In genomic region chr16:380837-381787, GRCh38 we compare ENCODE assay signal across 8 cellular contexts. TPM values are rescaled to one million over a fixed set of nuclear protein-coding genes. Genes with fewer than 3 reads are reported as not detected.
A peak's percentile ranks its signal among the peaks of the same experiment; 100 is the strongest.
DNase-seq lines count a peak whose midpoint lies in the region; ATAC-seq and TF ChIP-seq lines count a peak whose summit lies in the region.

No MANE protein-coding gene starts in this region.

- H3K27me3 ChIP-seq in left ventricle myocardium inferior (ENCODE audit: low read depth): no peaks in the 10 kb centered on the region

- no peaks in the 10 kb centered on the region for H3K36me3 Mint-ChIP-seq in activated T-helper 17 cell treated with anti-CD3 and anti-CD28 coated beads, Interleukin-2, amount 50 U/mL, for 72 hours (ENCODE audit: low read depth)

- H3K9me3 ChIP-seq in left ventricle myocardium inferior (replicated peaks): no peaks in the 10 kb centered on the region

- H3K4me1 ChIP-seq in left ventricle myocardium inferior: peaks cover 61% of the 10 kb centered on the region

- peaks cover 16% of the 10 kb centered on the region for H3K36me3 ChIP-seq in left ventricle myocardium inferior

- H3K4me3 Mint-ChIP-seq in activated T-helper 17 cell treated with anti-CD3 and anti-CD28 coated beads, Interleukin-2, amount 50 U/mL, for 72 hours: peak overlapping the region; percentile 70

- peaks cover 6% of the 10 kb centered on the region for H3K4me1 Mint-ChIP-seq in activated T-helper 17 cell treated with anti-CD3 and anti-CD28 coated beads, Interleukin-2, amount 50 U/mL, for 72 hours

- intact Hi-C loops in left ventricle myocardium inferior (cut with micrococcal nuclease): no loop called here
- intact Hi-C loops in sciatic nerve (cut with DNase I): no loop called here

- ATAC-seq in GM18511 (IDR thresholded peaks at IDR 0.05; ENCODE audit: unreplicated experiment) (peak; percentile 24), HG03439 (IDR thresholded peaks at IDR 0.05; ENCODE audit: unreplicated experiment) (peak; percentile 35), sciatic nerve (peak; percentile 49)
- ATAC-seq in activated T-helper 17 cell treated with anti-CD3 and anti-CD28 coated beads, Interleukin-2, amount 50 U/mL, for 72 hours (replicated peaks): peak; percentile 50

- DNase-seq in ACHN (peak; percentile 59), left ventricle myocardium inferior (no peak), sciatic nerve (ENCODE audit: low spot score) (peak; percentile 74), SW 1271 (lab: John Stamatoyannopoulos, UW) (no peak), NCI-H1436 (lab: John Stamatoyannopoulos, UW) (no peak)

- H3K27me3 Mint-ChIP-seq in activated T-helper 17 cell treated with anti-CD3 and anti-CD28 coated beads, Interleukin-2, amount 50 U/mL, for 72 hours: no peaks in the 10 kb centered on the region

- peak overlapping the region; percentile 83 for H3K27ac ChIP-seq in left ventricle myocardium inferior (replicated peaks)

- no peak for TF ChIP-seq CTCF in left ventricle myocardium inferior (IDR thresholded peaks at IDR 0.05; ENCODE audit: borderline replicate concordance)

- H3K4me3 ChIP-seq in left ventricle myocardium inferior: peak overlapping the region; percentile 77

- in situ Hi-C loops in ACHN (cut with HindIII; ENCODE audit: low pct_ligation_motif_present, low pct_unique_long_range_greater_than_20kb, low sequenced_read_pairs): no loop called here

- H3K27ac Mint-ChIP-seq in activated T-helper 17 cell treated with anti-CD3 and anti-CD28 coated beads, Interleukin-2, amount 50 U/mL, for 72 hours: peak overlapping the region; percentile 78

- no peaks in the 10 kb centered on the region for H3K9me3 Mint-ChIP-seq in activated T-helper 17 cell treated with anti-CD3 and anti-CD28 coated beads, Interleukin-2, amount 50 U/mL, for 72 hours

RNA-seq across cellular contexts. Expression of gene PGAP6, which starts 0.7 kb away (rescaled TPM):
- total RNA-seq in activated T-helper 17 cell treated with anti-CD3 and anti-CD28 coated beads, Interleukin-2, amount 50 U/mL, for 72 hours: 10 to 100 TPM; 25.6 to 26.1 TPM
- 30.4 TPM for total RNA-seq in left ventricle myocardium inferior
- 29.0 TPM for total RNA-seq in sciatic nerve

RNA-seq across cellular contexts. Expression of gene MRPL28, which starts 10.8 kb away (rescaled TPM):
- total RNA-seq in activated T-helper 17 cell treated with anti-CD3 and anti-CD28 coated beads, Interleukin-2, amount 50 U/mL, for 72 hours: 10 to 100 TPM; 63.4 to 86.2 TPM
- total RNA-seq in left ventricle myocardium inferior (76.1 TPM), sciatic nerve (32.5 TPM)

RNA-seq across cellular contexts. Expression of gene NME4, which starts 15.9 kb away (rescaled TPM):
- 10 to 100 TPM; 21.8 to 41.9 TPM for total RNA-seq in activated T-helper 17 cell treated with anti-CD3 and anti-CD28 coated beads, Interleukin-2, amount 50 U/mL, for 72 hours
- 101 TPM for total RNA-seq in left ventricle myocardium inferior
- total RNA-seq in sciatic nerve: 68.3 TPM

RNA-seq across cellular contexts. Expression of gene DECR2, which starts 20.6 kb away (rescaled TPM):
- 10 to 100 TPM; 12.0 to 12.7 TPM for total RNA-seq in activated T-helper 17 cell treated with anti-CD3 and anti-CD28 coated beads, Interleukin-2, amount 50 U/mL, for 72 hours
- total RNA-seq in left ventricle myocardium inferior (8.4 TPM), sciatic nerve (10.4 TPM)

RNA-seq across cellular contexts. Expression of gene AXIN1, which starts 28.6 kb away (rescaled TPM):
- total RNA-seq in activated T-helper 17 cell treated with anti-CD3 and anti-CD28 coated beads, Interleukin-2, amount 50 U/mL, for 72 hours: 10 to 100 TPM; 16.2 to 18.4 TPM
- total RNA-seq in left ventricle myocardium inferior: 12.2 TPM
- total RNA-seq in sciatic nerve: 20.1 TPM

Comparison
In these comparisons a context has a peak if more than half of its experiments do, and no peak if none do; other contexts are left out.
1. DNase-seq: peak in ACHN (single experiment) and sciatic nerve (single experiment); none in left ventricle myocardium inferior (single experiment), SW 1271 (0 of 2) and NCI-H1436 (single experiment).
2. Peak in every context shown above with its lines, with median percentiles within 50 percentile points of each other: ATAC-seq.